ENCODE assay signal across 16 cellular contexts in genomic region chr16:1542166-1542500, GRCh38. TPM values are rescaled to one million over a fixed set of nuclear protein-coding genes. Genes with fewer than 3 reads are reported as not detected.
DNase-seq lines count a peak whose midpoint lies in the region; ATAC-seq and TF ChIP-seq lines count a peak whose summit lies in the region.
"Had no signal": no experiment of that assay in that cellular context is flagged by ENCODE, and none has a peak within 500 bp of the region (broad histone marks: within the 10 kb centered on the region; RNA-seq: fewer than 3 reads in every experiment).

No MANE protein-coding gene starts in this region.

- no peak for TF ChIP-seq POLR2A in transverse colon (IDR thresholded peaks at IDR 0.05)

- H3K36me3 ChIP-seq in cardiac muscle cell: no peaks in the 10 kb centered on the region
- H3K36me3 ChIP-seq in right atrium auricular region: peaks cover 40% of the 10 kb centered on the region
- H3K36me3 ChIP-seq in transverse colon: no peaks in the 10 kb centered on the region

- H3K4me1 Mint-ChIP-seq in activated CD8-positive, alpha-beta T cell treated with anti-CD3 and anti-CD28 coated beads for 36 hours (ENCODE audit: low read depth): peaks cover 69% of the 10 kb centered on the region

- CTCF ChIA-PET in activated CD8-positive, alpha-beta T cell treated with anti-CD3 and anti-CD28 coated beads for 36 hours (lab: Charles Lee): no interaction called here

- H3K27ac ChIP-seq in cardiac muscle cell (peak overlapping the region; percentile 48), right atrium auricular region (peak overlapping the region; percentile 92 to 97), transverse colon (peak overlapping the region; percentile 38 to 87 (median 68))

- no peak for DNase-seq in cardiac muscle cell (ENCODE audit: low read depth in 1 of 2, low spot score in 1 of 2)
- DNase-seq in left ventricle myocardium superior: no peak
- DNase-seq in activated CD8-positive, alpha-beta T cell treated with anti-CD3 and anti-CD28 coated beads for 36 hours: no peak
- DNase-seq in right atrium auricular region (ENCODE audit: low spot score): no peak
- DNase-seq in transverse colon: no peak
- DNase-seq in midbrain (lab: John Stamatoyannopoulos, UW): no peak
- DNase-seq in NCI-H1105 (lab: John Stamatoyannopoulos, UW): no peak
- DNase-seq in AG08395 (ENCODE audit: low spot score): no peak
- DNase-seq: NCI-H1092, NCI-H226 had no signal

- ATAC-seq in left ventricle myocardium superior: no peak
- no peak for ATAC-seq in activated CD8-positive, alpha-beta T cell treated with anti-CD3 and anti-CD28 coated beads for 36 hours

- no peaks in the 10 kb centered on the region for H3K27me3 Mint-ChIP-seq in activated CD8-positive, alpha-beta T cell treated with anti-CD3 and anti-CD28 coated beads for 36 hours

- no peaks in the 10 kb centered on the region for H3K9me3 Mint-ChIP-seq in activated CD8-positive, alpha-beta T cell treated with anti-CD3 and anti-CD28 coated beads for 36 hours

- WGBS in transverse colon (ENCODE audit: low coverage in 1 of 2), 2 donors: 73% methylated on average over 2 of the region's 2 CpGs; no CpG with 5 or more reads in 1 of the 2 donors

- H3K4me1 ChIP-seq in cardiac muscle cell (ENCODE audit: low read depth) (peaks cover 13% of the 10 kb centered on the region), right atrium auricular region (peaks cover 3 to 96% of the 10 kb centered on the region in 2 donors), transverse colon (peaks cover 14 to 41% (median 30%) of the 10 kb centered on the region in 4 donors)

- no peak overlapping the region for H3K4me3 Mint-ChIP-seq in activated CD8-positive, alpha-beta T cell treated with anti-CD3 and anti-CD28 coated beads for 36 hours

- TF ChIP-seq EP300 in transverse colon (IDR thresholded peaks at IDR 0.05; ENCODE audit: low read depth): no peak

- POLR2A ChIA-PET in activated CD8-positive, alpha-beta T cell treated with anti-CD3 and anti-CD28 coated beads for 36 hours (lab: Charles Lee): interaction anchor here (1.1 kb wide), 1 partner anchor 9 kb away, joined by 3 read pairs; the partner anchor contains the start of gene TMEM204

- no peak for TF ChIP-seq CTCF in cardiac muscle cell (IDR thresholded peaks at IDR 0.05; ENCODE audit: low read depth, low read length)
- no peak for TF ChIP-seq CTCF in activated CD8-positive, alpha-beta T cell treated with anti-CD3 and anti-CD28 coated beads for 36 hours (IDR thresholded peaks at IDR 0.05)
- TF ChIP-seq CTCF in right atrium auricular region (IDR thresholded peaks at IDR 0.05): no peak
- no peak for TF ChIP-seq CTCF in transverse colon (IDR thresholded peaks at IDR 0.05)

- H3K9me3 ChIP-seq in cardiac muscle cell (ENCODE audit: low read depth) (no peaks in the 10 kb centered on the region), right atrium auricular region (no peaks in the 10 kb centered on the region), transverse colon (no peaks in the 10 kb centered on the region)
- H3K9me3 ChIP-seq: prostate gland had no signal

- H3K27ac Mint-ChIP-seq in activated CD8-positive, alpha-beta T cell treated with anti-CD3 and anti-CD28 coated beads for 36 hours: peak overlapping the region; percentile 92

- peaks cover 39% of the 10 kb centered on the region for H3K36me3 Mint-ChIP-seq in activated CD8-positive, alpha-beta T cell treated with anti-CD3 and anti-CD28 coated beads for 36 hours (ENCODE audit: low read depth)

- intact Hi-C loops in left ventricle myocardium superior (cut with micrococcal nuclease) (no loop called here), transverse colon (cut with DNase I; ENCODE audit: low total_unique reads) (no loop called here)
- intact Hi-C loops in activated CD8-positive, alpha-beta T cell treated with anti-CD3 and anti-CD28 coated beads for 36 hours (cut with micrococcal nuclease): loop anchor here (5.0 kb wide), 1 partner anchor 120 kb away; the partner anchor contains the start of gene UQCC4

- H3K27me3 ChIP-seq in cardiac muscle cell (no peaks in the 10 kb centered on the region), right atrium auricular region (no peaks in the 10 kb centered on the region), transverse colon (no peaks in the 10 kb centered on the region)

- no peak overlapping the region for H3K4me3 ChIP-seq in cardiac muscle cell
- H3K4me3 ChIP-seq in right atrium auricular region: no peak overlapping the region
- H3K4me3 ChIP-seq in transverse colon: no peak overlapping the region
- H3K4me3 ChIP-seq: K562, prostate gland had no signal

- in situ Hi-C loops in transverse colon (cut with MboI; ENCODE audit: low pct_ligation_motif_present in 1 of 4, low pct_unique_long_range_greater_than_20kb in 1 of 4, low sequenced_read_pairs in 3 of 4): no loop called here

RNA-seq across cellular contexts. Expression of gene TMEM204, which starts 8.7 kb away (rescaled TPM):
- 0.39 and 0.83 TPM in 2 replicates for total RNA-seq in cardiac muscle cell
- 0.44 and 1.6 TPM in 2 replicates for polyA plus RNA-seq in cardiac muscle cell
- 28.8 TPM for total RNA-seq in left ventricle myocardium superior
- 10 to 100 TPM; 12.9 to 14.3 TPM for total RNA-seq in activated CD8-positive, alpha-beta T cell treated with anti-CD3 and anti-CD28 coated beads for 36 hours
- 10 to 100 TPM; 35.1 to 42.2 TPM for total RNA-seq in right atrium auricular region
- total RNA-seq in transverse colon: 10 to 100 TPM in 3 of 4 donors, 1 to 10 TPM in 1; 9.4 to 22.5 (median 13.3) TPM
- total RNA-seq: SK-MEL-5 had no signal

RNA-seq across cellular contexts. Expression of gene TELO2, which starts 49.0 kb away (rescaled TPM):
- total RNA-seq in cardiac muscle cell (48.2 and 51.6 TPM in 2 replicates), left ventricle myocardium superior (21.6 TPM), right atrium auricular region (10 to 100 TPM; 11.3 to 11.5 TPM), transverse colon (10 to 100 TPM; 22.2 to 98.1 (median 49.6) TPM)
- polyA plus RNA-seq in cardiac muscle cell: 50.7 and 58.7 TPM in 2 replicates
- total RNA-seq in activated CD8-positive, alpha-beta T cell treated with anti-CD3 and anti-CD28 coated beads for 36 hours: 10 to 100 TPM; 59.1 to 62.1 TPM

RNA-seq across cellular contexts. Expression of gene PTX4, which starts 53.4 kb away (rescaled TPM):
- total RNA-seq in cardiac muscle cell: 0.30 and 0.49 TPM in 2 replicates
- polyA plus RNA-seq in cardiac muscle cell: not detected in 2 replicates
- not detected for total RNA-seq in left ventricle myocardium superior
- total RNA-seq in activated CD8-positive, alpha-beta T cell treated with anti-CD3 and anti-CD28 coated beads for 36 hours: not detected
- total RNA-seq in right atrium auricular region: under 1 TPM in 1 of 2 donors, not detected in 1; 0.24 TPM
- total RNA-seq in transverse colon: not detected
- total RNA-seq: kidney, SK-MEL-5, urinary bladder had no signal
- polyA plus RNA-seq: esophagus, K562 had no signal
